ENCODE assay signal across 10 cellular contexts in the genomic region with DNA sequence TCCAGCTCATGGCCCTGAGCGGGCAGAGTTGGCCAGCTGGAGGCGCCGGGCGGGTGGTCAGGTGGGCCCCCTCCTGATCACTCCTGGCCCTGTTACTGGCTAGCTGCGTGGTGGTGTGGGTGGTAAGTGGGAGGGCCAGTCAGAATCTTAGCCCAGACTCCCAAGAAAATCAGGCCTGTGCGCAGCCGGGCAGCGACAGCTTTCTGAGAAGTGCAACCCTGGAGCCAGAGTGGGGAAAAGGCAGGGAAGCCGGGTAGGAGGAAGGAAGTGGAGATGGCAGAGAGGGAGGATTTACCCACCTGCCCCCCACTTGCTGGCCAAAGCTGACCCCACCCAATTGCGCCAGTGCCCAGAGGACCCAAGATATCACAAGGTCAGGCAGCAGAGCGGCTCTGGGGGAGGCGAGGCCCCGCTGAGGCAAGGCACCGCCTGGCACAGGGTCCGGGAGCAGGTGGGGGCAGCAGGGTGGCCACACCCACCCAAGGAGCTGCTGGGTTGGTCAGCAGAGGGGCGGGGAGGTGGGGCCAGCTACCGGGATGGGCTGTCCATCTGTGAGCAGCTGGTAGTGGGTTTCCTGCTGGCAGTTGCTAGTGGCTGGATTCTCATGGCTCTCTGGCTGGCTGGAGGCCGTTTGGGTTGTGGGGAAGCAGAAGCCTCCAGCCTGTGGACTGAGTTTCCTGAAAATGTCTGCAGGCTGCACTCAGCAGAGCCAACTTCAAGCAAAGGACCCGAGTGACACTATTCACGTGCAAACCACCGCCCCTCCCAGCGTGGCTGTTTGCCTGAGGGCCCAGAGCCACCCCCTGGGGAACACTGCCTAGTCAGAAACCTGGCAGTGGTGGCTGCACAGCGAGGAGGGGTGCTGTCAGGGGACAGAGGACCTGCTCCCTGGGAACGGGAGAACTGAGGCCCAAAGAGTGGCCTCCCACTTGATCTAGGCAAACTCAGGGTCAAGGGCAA.
DNase-seq lines count a peak whose midpoint lies in the region; ATAC-seq and TF ChIP-seq lines count a peak whose summit lies in the region.
"Had no signal": no experiment of that assay in that cellular context is flagged by ENCODE, and none has a peak within 500 bp of the region (broad histone marks: within the 10 kb centered on the region; RNA-seq: fewer than 3 reads in every experiment).

No MANE protein-coding gene starts in this region.

- H3K27ac Mint-ChIP-seq in nephron (peak overlapping the region; percentile 41 to 78 (median 63)), HFFc6 (no peak overlapping the region)
- H3K27ac Mint-ChIP-seq: activated CD4-positive, alpha-beta T cell treated with anti-CD3 and anti-CD28 coated beads, Interleukin-2, amount 10 ng/mL, durations not matched to agents 7 days and 5 days; activated naive CD4-positive, alpha-beta T cell treated with anti-CD3 and anti-CD28 coated beads for 36 hours had no signal

- H3K4me3 ChIP-seq in BLaER1 = no peak overlapping the region

- H3K27me3 Mint-ChIP-seq in nephron (ENCODE audit: low read depth) (no peaks in the 10 kb centered on the region), HFFc6 (ENCODE audit: insufficient read depth) (peaks cover 4% of the 10 kb centered on the region; the same call in 1 of the 2 replicates)
- H3K27me3 Mint-ChIP-seq: activated CD4-positive, alpha-beta T cell treated with anti-CD3 and anti-CD28 coated beads, Interleukin-2, amount 10 ng/mL, durations not matched to agents 7 days and 5 days had no signal

- ATAC-seq in HG02759 (IDR thresholded peaks at IDR 0.05; ENCODE audit: unreplicated experiment) (no peak), GM21529 (IDR thresholded peaks at IDR 0.05; ENCODE audit: unreplicated experiment) (no peak)

- no peak for TF ChIP-seq CTCF in nephron (IDR thresholded peaks at IDR 0.05; ENCODE audit: unreplicated experiment in 3 of 3)
- TF ChIP-seq CTCF in HFFc6 (IDR thresholded peaks at IDR 0.05) = no peak

- H3K9me3 Mint-ChIP-seq in nephron (no peaks in the 10 kb centered on the region), HFFc6 (no peaks in the 10 kb centered on the region)
- H3K9me3 Mint-ChIP-seq: activated CD4-positive, alpha-beta T cell treated with anti-CD3 and anti-CD28 coated beads, Interleukin-2, amount 10 ng/mL, durations not matched to agents 7 days and 5 days; activated naive CD4-positive, alpha-beta T cell treated with anti-CD3 and anti-CD28 coated beads for 36 hours had no signal

- H3K36me3 Mint-ChIP-seq in nephron (ENCODE audit: low read depth) (no peaks in the 10 kb centered on the region), HFFc6 (ENCODE audit: low read depth) (no peaks in the 10 kb centered on the region)

- H3K9ac ChIP-seq in BLaER1 = peak overlapping the region; percentile 53

- H4K20me1 ChIP-seq in BLaER1 = no peaks in the 10 kb centered on the region

- H3K4me2 ChIP-seq in BLaER1 = peak overlapping the region; percentile 84

- peaks cover 38% of the 10 kb centered on the region for H3K4me1 ChIP-seq in BLaER1

- H3K27me3 ChIP-seq in BLaER1 = no peaks in the 10 kb centered on the region

- H3K4me3 Mint-ChIP-seq in nephron = no peak overlapping the region
- H3K4me3 Mint-ChIP-seq in HFFc6 = no peak overlapping the region
- H3K4me3 Mint-ChIP-seq: activated CD4-positive, alpha-beta T cell treated with anti-CD3 and anti-CD28 coated beads, Interleukin-2, amount 10 ng/mL, durations not matched to agents 7 days and 5 days; activated naive CD4-positive, alpha-beta T cell treated with anti-CD3 and anti-CD28 coated beads for 36 hours had no signal

- H3K4me1 Mint-ChIP-seq in nephron (peaks cover 14% of the 10 kb centered on the region), HFFc6 (ENCODE audit: low read depth) (no peaks in the 10 kb centered on the region)
- H3K4me1 Mint-ChIP-seq: activated CD4-positive, alpha-beta T cell treated with anti-CD3 and anti-CD28 coated beads, Interleukin-2, amount 10 ng/mL, durations not matched to agents 7 days and 5 days had no signal

- peak; percentile 45 for DNase-seq in NCI-H1092 (lab: John Stamatoyannopoulos, UW)
- peak; percentile 37 for DNase-seq in brain pericyte (ENCODE audit: low read depth, low spot score)
- DNase-seq in HFFc6 = no peak
- DNase-seq in stimulated activated CD4-positive, alpha-beta T cell treated with anti-CD3 and anti-CD28 coated beads, Interleukin-15, amount 100 ng/mL, for 24 hours = no peak
- DNase-seq: activated CD4-positive, alpha-beta T cell treated with anti-CD3 and anti-CD28 coated beads, Interleukin-2, amount 10 ng/mL, durations not matched to agents 7 days and 5 days; activated naive CD4-positive, alpha-beta T cell treated with anti-CD3 and anti-CD28 coated beads for 36 hours had no signal

- H3K9me3 ChIP-seq in BLaER1 = no peaks in the 10 kb centered on the region

- no peaks in the 10 kb centered on the region for H3K36me3 ChIP-seq in BLaER1

- H3K27ac ChIP-seq in BLaER1 = peak overlapping the region; percentile 76

Comparison
In these comparisons a context has a peak if more than half of its experiments do, and no peak if none do; other contexts are left out.
1. DNase-seq: peak in NCI-H1092 (single experiment) and brain pericyte (single experiment); none in HFFc6 (single experiment) and stimulated activated CD4-positive, alpha-beta T cell treated with anti-CD3 and anti-CD28 coated beads, Interleukin-15, amount 100 ng/mL, for 24 hours (single experiment).